15 cellular contexts compared by ENCODE assay signal in genomic region chrX:47563801-47564315, GRCh38. TPM values are rescaled to one million over a fixed set of nuclear protein-coding genes. Genes with fewer than 3 reads are reported as not detected.
A peak's percentile ranks its signal among the peaks of the same experiment; 100 is the strongest.
DNase-seq lines count a peak whose midpoint lies in the region; ATAC-seq and TF ChIP-seq lines count a peak whose summit lies in the region.
"Had no signal": no experiment of that assay in that cellular context is flagged by ENCODE, and none has a peak within 500 bp of the region (broad histone marks: within the 10 kb centered on the region; RNA-seq: fewer than 3 reads in every experiment).

No MANE protein-coding gene starts in this region.

- H3K79me2 ChIP-seq in Karpas-422 (ENCODE audit: low read length): peaks cover 22% of the 10 kb centered on the region

- no peak for TF ChIP-seq CTCF in upper lobe of right lung (IDR thresholded peaks at IDR 0.05)

- peak overlapping the region in 5 of 7 donors; percentile 0 to 88 (median 32) for H3K4me3 Mint-ChIP-seq in CD8-positive, alpha-beta memory T cell
- no peak overlapping the region for H3K4me3 Mint-ChIP-seq in activated naive CD8-positive, alpha-beta T cell treated with anti-CD3 and anti-CD28 coated beads for 36 hours
- H3K4me3 Mint-ChIP-seq in naive thymus-derived CD4-positive, alpha-beta T cell: peak overlapping the region in 9 of 10 donors; percentile 27 to 96 (median 67)

- no peaks in the 10 kb centered on the region for H3K9me3 ChIP-seq in CD8-positive, alpha-beta memory T cell (ENCODE audit: low read length)
- no peaks in the 10 kb centered on the region for H3K9me3 ChIP-seq in Karpas-422 (ENCODE audit: low read length)
- H3K9me3 ChIP-seq in naive thymus-derived CD4-positive, alpha-beta T cell (ENCODE audit: control insufficient read depth in 2 of 3, low read length in 3 of 3): no peaks in the 10 kb centered on the region
- no peaks in the 10 kb centered on the region for H3K9me3 ChIP-seq in upper lobe of right lung
- H3K9me3 ChIP-seq: heart right ventricle, thyroid gland had no signal

- POLR2A ChIA-PET in CD8-positive, alpha-beta memory T cell (lab: Charles Lee): interaction anchor here (0.6 kb wide), 1 partner anchor 19 kb away, joined by 6 read pairs; no protein-coding TSS in a partner anchor
- POLR2A ChIA-PET in naive thymus-derived CD4-positive, alpha-beta T cell (lab: Charles Lee): interaction anchor here (0.6 kb wide), 1 partner anchor 1141 kb away, joined by 3 read pairs; no protein-coding TSS in a partner anchor

- H3K9ac ChIP-seq in Karpas-422 (ENCODE audit: low read length): no peak overlapping the region
- H3K9ac ChIP-seq: neural progenitor cell had no signal

- peaks cover 37% of the 10 kb centered on the region for H3K36me3 ChIP-seq in CD8-positive, alpha-beta memory T cell (ENCODE audit: insufficient read depth, low read length)
- peaks cover 5% of the 10 kb centered on the region; the same call in 1 of the 2 replicates for H3K36me3 ChIP-seq in Karpas-422 (ENCODE audit: insufficient read depth, low read length)
- peaks cover 8 to 55% (median 40%) of the 10 kb centered on the region in 3 experiments for H3K36me3 ChIP-seq in naive thymus-derived CD4-positive, alpha-beta T cell (ENCODE audit: control insufficient read depth in 2 of 3, insufficient read depth in 3 of 3, low read length in 3 of 3)
- peaks cover 42% of the 10 kb centered on the region for H3K36me3 ChIP-seq in upper lobe of right lung
- H3K36me3 ChIP-seq: neural progenitor cell had no signal

- H3K4me2 ChIP-seq in Karpas-422 (ENCODE audit: low read depth, low read length, poor library complexity, severe bottlenecking): no peak overlapping the region
- H3K4me2 ChIP-seq: neural progenitor cell, PC-9 had no signal

- no peaks in the 10 kb centered on the region for H3K9me3 Mint-ChIP-seq in CD8-positive, alpha-beta memory T cell
- H3K9me3 Mint-ChIP-seq in activated naive CD8-positive, alpha-beta T cell treated with anti-CD3 and anti-CD28 coated beads for 36 hours: no peaks in the 10 kb centered on the region
- peaks cover 0 to 5% (median 0%) of the 10 kb centered on the region in 11 donors for H3K9me3 Mint-ChIP-seq in naive thymus-derived CD4-positive, alpha-beta T cell

- no peak overlapping the region for H3K4me3 ChIP-seq in CD8-positive, alpha-beta memory T cell (ENCODE audit: low read length)
- no peak overlapping the region for H3K4me3 ChIP-seq in Karpas-422 (ENCODE audit: low read length)
- H3K4me3 ChIP-seq in naive thymus-derived CD4-positive, alpha-beta T cell (ENCODE audit: low read length): no peak overlapping the region
- H3K4me3 ChIP-seq in upper lobe of right lung: no peak overlapping the region
- H3K4me3 ChIP-seq: heart right ventricle, neural progenitor cell, PC-9, thyroid gland had no signal

- H3K27ac ChIP-seq in CD8-positive, alpha-beta memory T cell (ENCODE audit: low read depth, low read length): no peak overlapping the region
- no peak overlapping the region for H3K27ac ChIP-seq in Karpas-422 (ENCODE audit: low read length)
- H3K27ac ChIP-seq in naive thymus-derived CD4-positive, alpha-beta T cell (ENCODE audit: low read depth, low read length): no peak overlapping the region
- no peak overlapping the region for H3K27ac ChIP-seq in upper lobe of right lung
- H3K27ac ChIP-seq: neural progenitor cell, PC-9, thyroid gland had no signal

- no peak overlapping the region for H2AFZ ChIP-seq in Karpas-422 (ENCODE audit: low read length)
- H2AFZ ChIP-seq: neural progenitor cell, PC-9 had no signal

- H3K4me1 ChIP-seq in CD8-positive, alpha-beta memory T cell (ENCODE audit: insufficient read depth, low read length): peaks cover 33% of the 10 kb centered on the region
- H3K4me1 ChIP-seq in Karpas-422 (ENCODE audit: low read length) (peaks cover 7% of the 10 kb centered on the region; the same call in 1 of the 2 replicates), upper lobe of right lung (peaks cover 9% of the 10 kb centered on the region)
- H3K4me1 ChIP-seq in naive thymus-derived CD4-positive, alpha-beta T cell (ENCODE audit: control insufficient read depth in 2 of 2, insufficient read depth in 2 of 2, low read length in 2 of 2): peaks cover 10 to 18% of the 10 kb centered on the region in 2 donors
- H3K4me1 ChIP-seq: neural progenitor cell had no signal

- H3K27me3 Mint-ChIP-seq in CD8-positive, alpha-beta memory T cell: peaks cover 0 to 3% of the 10 kb centered on the region in 2 donors
- H3K27me3 Mint-ChIP-seq in activated naive CD8-positive, alpha-beta T cell treated with anti-CD3 and anti-CD28 coated beads for 36 hours: no peaks in the 10 kb centered on the region
- no peaks in the 10 kb centered on the region for H3K27me3 Mint-ChIP-seq in naive thymus-derived CD4-positive, alpha-beta T cell

- intact Hi-C loops in naive thymus-derived CD4-positive, alpha-beta T cell (cut with micrococcal nuclease): loop anchor here in 1 of 2 donors (5.0 kb wide), 4 partner anchors 188 to 1333 kb away; partner anchors contain the start of genes PQBP1, TIMM17B and ZNF81
- intact Hi-C loops in upper lobe of right lung (cut with DNase I): no loop called here

- peaks cover 0 to 63% (median 2%) of the 10 kb centered on the region in 3 donors for H3K36me3 Mint-ChIP-seq in CD8-positive, alpha-beta memory T cell
- H3K36me3 Mint-ChIP-seq in activated naive CD8-positive, alpha-beta T cell treated with anti-CD3 and anti-CD28 coated beads for 36 hours: peaks cover 17% of the 10 kb centered on the region
- peaks cover 0 to 24% (median 14%) of the 10 kb centered on the region in 5 donors for H3K36me3 Mint-ChIP-seq in naive thymus-derived CD4-positive, alpha-beta T cell

- peaks cover 30 to 55% (median 36%) of the 10 kb centered on the region in 3 donors for H3K4me1 Mint-ChIP-seq in CD8-positive, alpha-beta memory T cell
- H3K4me1 Mint-ChIP-seq in activated naive CD8-positive, alpha-beta T cell treated with anti-CD3 and anti-CD28 coated beads for 36 hours: peaks cover 30% of the 10 kb centered on the region
- H3K4me1 Mint-ChIP-seq in naive thymus-derived CD4-positive, alpha-beta T cell: peaks cover 6 to 54% (median 39%) of the 10 kb centered on the region in 7 donors

- no peak for DNase-seq in CD8-positive, alpha-beta memory T cell
- DNase-seq in Karpas-422 (peak; percentile 32), D341Med (ENCODE audit: low spot score) (no peak), upper lobe of right lung (no peak)
- DNase-seq in activated naive CD8-positive, alpha-beta T cell treated with anti-CD3 and anti-CD28 coated beads for 36 hours: no peak
- no peak for DNase-seq in naive thymus-derived CD4-positive, alpha-beta T cell
- DNase-seq: DMS 273 treated with DMSO at 0.1 percent for 48 hours; effector memory CD4-positive, alpha-beta T cell; heart right ventricle; left colon; PC-9; thyroid gland had no signal

- no peaks in the 10 kb centered on the region for H4K20me1 ChIP-seq in Karpas-422 (ENCODE audit: insufficient read depth, low read depth, low read length)

- no peaks in the 10 kb centered on the region for H3K27me3 ChIP-seq in CD8-positive, alpha-beta memory T cell (ENCODE audit: insufficient read depth, low read length, poor library complexity, severe bottlenecking)
- H3K27me3 ChIP-seq in Karpas-422 (ENCODE audit: low read length) (no peaks in the 10 kb centered on the region), upper lobe of right lung (no peaks in the 10 kb centered on the region)
- H3K27me3 ChIP-seq in naive thymus-derived CD4-positive, alpha-beta T cell (ENCODE audit: control insufficient read depth in 2 of 2, insufficient read depth in 2 of 2, low read length in 2 of 2): no peaks in the 10 kb centered on the region
- H3K27me3 ChIP-seq: heart right ventricle, neural progenitor cell, thyroid gland had no signal

- no peaks in the 10 kb centered on the region for H3K9me2 ChIP-seq in Karpas-422 (replicated peaks; ENCODE audit: insufficient read depth, low read length)

- CTCF ChIA-PET in CD8-positive, alpha-beta memory T cell (lab: Charles Lee): no interaction called here
- CTCF ChIA-PET in naive thymus-derived CD4-positive, alpha-beta T cell (lab: Charles Lee): no interaction called here

- ATAC-seq in naive thymus-derived CD4-positive, alpha-beta T cell: no peak
- ATAC-seq in HG03039 (IDR thresholded peaks at IDR 0.05; ENCODE audit: unreplicated experiment): no peak
- ATAC-seq in upper lobe of right lung: no peak
- ATAC-seq: heart right ventricle, left colon had no signal

- peak overlapping the region in 4 of 8 donors; percentile 7 to 83 (median 54) for H3K27ac Mint-ChIP-seq in CD8-positive, alpha-beta memory T cell
- peak overlapping the region; percentile 84 for H3K27ac Mint-ChIP-seq in activated naive CD8-positive, alpha-beta T cell treated with anti-CD3 and anti-CD28 coated beads for 36 hours
- H3K27ac Mint-ChIP-seq in naive thymus-derived CD4-positive, alpha-beta T cell: no peak overlapping the region
- H3K27ac Mint-ChIP-seq: neural progenitor cell had no signal

RNA-seq across cellular contexts. Expression of gene ARAF, which starts 2.9 kb away (rescaled TPM):
- total RNA-seq in CD8-positive, alpha-beta memory T cell: 10 to 100 TPM; 85.0 to 88.6 TPM
- 99.4 TPM for polyA plus RNA-seq in CD8-positive, alpha-beta memory T cell
- 16.4 and 16.5 TPM in 2 replicates for total RNA-seq in Karpas-422 (2014; rRNA removed; shearing (Covaris generic); ENCODE audit: low replicate concordance)
- 10 to 100 TPM; 65.1 to 70.8 TPM for total RNA-seq in activated naive CD8-positive, alpha-beta T cell treated with anti-CD3 and anti-CD28 coated beads for 36 hours
- total RNA-seq in naive thymus-derived CD4-positive, alpha-beta T cell: 100 to 1,000 TPM in 4 of 5 experiments, 10 to 100 TPM in 1; 87.3 to 130 (median 118) TPM
- 100 to 1,000 TPM in 1 of 2 donors, 10 to 100 TPM in 1; 74.7 to 102 TPM for polyA plus RNA-seq in naive thymus-derived CD4-positive, alpha-beta T cell
- total RNA-seq in upper lobe of right lung: 87.4 TPM

RNA-seq across cellular contexts. Expression of gene TIMP1, which starts 18.4 kb away (rescaled TPM):
- total RNA-seq in CD8-positive, alpha-beta memory T cell: 1 to 10 TPM; 6.9 to 7.8 TPM
- 170 TPM for polyA plus RNA-seq in CD8-positive, alpha-beta memory T cell
- 0.29 and 0.56 TPM in 2 replicates for total RNA-seq in Karpas-422 (2014; rRNA removed; shearing (Covaris generic); ENCODE audit: low replicate concordance)
- 1 to 10 TPM; 2.7 to 3.2 TPM for total RNA-seq in activated naive CD8-positive, alpha-beta T cell treated with anti-CD3 and anti-CD28 coated beads for 36 hours
- 100 to 1,000 TPM in 2 of 5 experiments, 10 to 100 TPM in 3; 47.0 to 117 (median 85.2) TPM for total RNA-seq in naive thymus-derived CD4-positive, alpha-beta T cell
- polyA plus RNA-seq in naive thymus-derived CD4-positive, alpha-beta T cell: 10 to 100 TPM; 70.5 to 99.1 TPM
- 324 TPM for total RNA-seq in upper lobe of right lung

RNA-seq across cellular contexts. Expression of gene SYN1, which starts 55.8 kb away (rescaled TPM):
- total RNA-seq in CD8-positive, alpha-beta memory T cell: under 1 TPM; 0.35 to 0.60 TPM
- 0.94 TPM for polyA plus RNA-seq in CD8-positive, alpha-beta memory T cell
- not detected in 2 replicates for total RNA-seq in Karpas-422 (2014; rRNA removed; shearing (Covaris generic); ENCODE audit: low replicate concordance)
- 1 to 10 TPM in 1 of 2 experiments, under 1 TPM in 1; 0.91 to 1.4 TPM for total RNA-seq in activated naive CD8-positive, alpha-beta T cell treated with anti-CD3 and anti-CD28 coated beads for 36 hours
- 1 to 10 TPM in 2 of 5 experiments, under 1 TPM in 3; 0.24 to 1.5 (median 0.97) TPM for total RNA-seq in naive thymus-derived CD4-positive, alpha-beta T cell
- polyA plus RNA-seq in naive thymus-derived CD4-positive, alpha-beta T cell: under 1 TPM; 0.58 to 0.74 TPM
- total RNA-seq in upper lobe of right lung: 0.75 TPM
- total RNA-seq: PC-9, skeletal muscle tissue had no signal

Comparison
In these comparisons a context has a peak if more than half of its experiments do, and no peak if none do; other contexts are left out.
1. RNA of gene TIMP1, which starts 18.4 kb away (total RNA-seq): 324 TPM in upper lobe of right lung (single experiment) and 47.0 to 117 TPM in naive thymus-derived CD4-positive, alpha-beta T cell; 6.9 to 7.8 TPM in CD8-positive, alpha-beta memory T cell, 2.7 to 3.2 TPM in activated naive CD8-positive, alpha-beta T cell treated with anti-CD3 and anti-CD28 coated beads for 36 hours and 0.29 to 0.56 TPM in Karpas-422; every median in the first group is over 4 times any median in the second.